ENCODE assay signal across 28 cellular contexts in genomic region chr6:82413868-82414267, GRCh38.
"Had no signal": no experiment of that assay in that cellular context is flagged by ENCODE, and none has a peak within 500 bp of the region (broad histone marks: within the 10 kb centered on the region; RNA-seq: fewer than 3 reads in every experiment).

No MANE protein-coding gene starts in this region.

- FAIRE-seq: colon, endometrium, endothelial cell of umbilical vein, frontal cortex had no signal

- ATAC-seq: effector memory CD8-positive, alpha-beta T cell; esophagus mucosa; foreskin keratinocyte; gastrocnemius medialis; gastroesophageal sphincter; heart left ventricle; heart right ventricle had no signal

- H3K9me3 ChIP-seq: colonic mucosa, esophagus muscularis mucosa, esophagus squamous epithelium, gastrocnemius medialis, gastroesophageal sphincter, heart left ventricle, heart right ventricle had no signal

- H3K27ac ChIP-seq: colonic mucosa, coronary artery, dorsolateral prefrontal cortex, epithelial cell of prostate, esophagus muscularis mucosa, esophagus squamous epithelium, foreskin keratinocyte, gastrocnemius medialis, gastroesophageal sphincter, heart left ventricle, heart right ventricle had no signal

- DNase-seq: colonic mucosa; cortex of kidney; dermis blood vessel endothelial cell; dorsolateral prefrontal cortex; effector CD4-positive, alpha-beta T cell; effector CD8-positive, alpha-beta T cell; effector memory CD4-positive, alpha-beta T cell; effector memory CD8-positive, alpha-beta T cell; endodermal cell; erythroblast; esophagus squamous epithelium; foreskin fibroblast; foreskin keratinocyte; foreskin melanocyte; gastrocnemius medialis; glutamatergic neuron; head of caudate nucleus; heart left ventricle; heart right ventricle had no signal

- H3K36me3 ChIP-seq: colonic mucosa, esophagus muscularis mucosa, esophagus squamous epithelium, gastrocnemius medialis, heart left ventricle, heart right ventricle had no signal

- H3K27me3 ChIP-seq: colonic mucosa, dorsolateral prefrontal cortex, esophagus muscularis mucosa, esophagus squamous epithelium, foreskin keratinocyte, gastrocnemius medialis, gastroesophageal sphincter, heart left ventricle, heart right ventricle had no signal

- H3K4me3 ChIP-seq: colonic mucosa, coronary artery, dorsolateral prefrontal cortex, esophagus muscularis mucosa, esophagus squamous epithelium, gastrocnemius medialis, gastroesophageal sphincter, heart left ventricle, heart right ventricle had no signal

- H3K4me1 ChIP-seq: colonic mucosa, esophagus muscularis mucosa, gastrocnemius medialis, gastroesophageal sphincter, heart left ventricle, heart right ventricle had no signal
